In the genomic region with DNA sequence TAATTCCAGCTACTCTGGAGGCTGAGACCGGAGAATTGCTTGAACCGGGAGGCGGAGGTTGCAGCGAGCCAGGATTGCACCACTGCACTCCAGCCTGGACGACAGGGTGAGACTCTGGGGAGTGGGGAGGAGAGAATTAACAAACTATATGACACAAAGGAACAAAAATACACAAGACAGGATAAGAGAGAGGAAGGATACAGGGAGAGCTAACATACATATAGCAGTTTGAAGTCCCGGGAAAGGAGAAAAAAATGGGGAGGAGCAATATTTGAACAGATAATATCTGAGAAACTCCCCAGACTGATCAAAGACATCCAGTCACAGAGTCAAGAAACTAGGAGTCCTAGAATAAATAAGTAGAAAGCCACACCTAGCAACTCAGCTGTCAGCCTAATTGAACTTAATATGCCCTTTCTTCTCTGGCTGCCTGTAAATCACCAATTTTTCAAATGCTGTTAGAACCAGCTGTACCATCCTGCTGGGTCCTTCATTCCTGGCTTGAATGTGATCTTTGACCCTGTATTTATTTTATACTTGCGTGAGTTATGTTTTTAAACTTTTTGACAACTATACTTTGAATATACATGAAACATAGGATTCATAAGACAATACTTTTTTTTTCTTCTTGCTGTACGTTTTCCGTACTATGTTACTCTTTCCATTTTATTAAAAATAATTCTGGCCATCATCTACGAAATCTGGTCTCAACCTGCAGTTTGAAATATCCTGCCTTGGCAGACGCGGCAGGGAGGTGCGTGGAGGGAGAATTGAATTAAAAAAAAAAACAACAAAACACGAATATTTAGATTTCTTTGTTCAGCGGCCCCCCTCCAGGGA, we compare ENCODE assay signal across 10 cellular contexts. TPM values are rescaled to one million over a fixed set of nuclear protein-coding genes. Genes with fewer than 3 reads are reported as not detected.
A peak's percentile ranks its signal among the peaks of the same experiment; 100 is the strongest.
DNase-seq lines count a peak whose midpoint lies in the region; ATAC-seq and TF ChIP-seq lines count a peak whose summit lies in the region.
"Had no signal": no experiment of that assay in that cellular context is flagged by ENCODE, and none has a peak within 500 bp of the region (broad histone marks: within the 10 kb centered on the region; RNA-seq: fewer than 3 reads in every experiment).

No MANE protein-coding gene starts in this region.

- H3K79me1 ChIP-seq in neuronal stem cell (ENCODE audit: low read depth, low read length) = no peaks in the 10 kb centered on the region

- no peak overlapping the region for H3K27ac Mint-ChIP-seq in activated naive CD4-positive, alpha-beta T cell treated with anti-CD3 and anti-CD28 coated beads for 36 hours

- POLR2A ChIA-PET in AG04450 (lab: Yijun Ruan, JAX) = interaction anchor here (1.4 kb wide), 1 partner anchor 49 kb away, joined by 4 read pairs; no protein-coding TSS in a partner anchor

- H3K4ac ChIP-seq in neuronal stem cell (ENCODE audit: low read length) = no peak overlapping the region

- peak overlapping the region; percentile 68 for H3K4me3 ChIP-seq in AG04450 (ENCODE audit: low read depth, low read length)
- H3K4me3 ChIP-seq in neuronal stem cell (ENCODE audit: low read length in 2 of 2) = peak overlapping the region in 1 of 2 donors; percentile 38

- H3K4me3 Mint-ChIP-seq in activated naive CD4-positive, alpha-beta T cell treated with anti-CD3 and anti-CD28 coated beads for 36 hours = no peak overlapping the region

- CTCF ChIA-PET in AG04450 (lab: Charles Lee) = interaction anchor here (2.4 kb wide), 1 partner anchor 71 kb away, joined by 7 read pairs; the partner anchor contains the start of gene TTLL4
- CTCF ChIA-PET in activated naive CD4-positive, alpha-beta T cell treated with anti-CD3 and anti-CD28 coated beads for 36 hours (lab: Charles Lee) = interaction anchor here (0.6 kb wide), 1 partner anchor 896 kb away, joined by 3 read pairs; no protein-coding TSS in a partner anchor

- H3K9me3 ChIP-seq in AG04450 (ENCODE audit: control insufficient read depth, insufficient read depth, low read length) (peaks cover 16% of the 10 kb centered on the region), neuronal stem cell (replicated peaks in 1 of 2; ENCODE audit: control insufficient read depth in 2 of 2, insufficient read depth in 1 of 2, low read depth in 1 of 2, low read length in 2 of 2) (peaks cover 3 to 7% of the 10 kb centered on the region in 2 donors)

- H3K36me3 ChIP-seq in neuronal stem cell (replicated peaks in 1 of 2; ENCODE audit: control insufficient read depth in 2 of 2, insufficient read depth in 2 of 2, low read length in 2 of 2) = no peaks in the 10 kb centered on the region

- ATAC-seq in HG03095 (IDR thresholded peaks at IDR 0.05; ENCODE audit: unreplicated experiment) = no peak

- H3K4me2 ChIP-seq in neuronal stem cell (ENCODE audit: insufficient read depth, low read length, poor library complexity, severe bottlenecking) = peak overlapping the region; percentile 72

- H3K14ac ChIP-seq in neuronal stem cell (ENCODE audit: low read length) = no peak overlapping the region

- H2BK5ac ChIP-seq in neuronal stem cell (ENCODE audit: low read length) = no peak overlapping the region

- H2BK120ac ChIP-seq in neuronal stem cell (ENCODE audit: low read depth, low read length) = no peak overlapping the region

- H3K4me1 ChIP-seq in neuronal stem cell (ENCODE audit: control insufficient read depth in 2 of 2, insufficient read depth in 1 of 2, low read depth in 1 of 2, low read length in 2 of 2) = peaks cover 0 to 1% of the 10 kb centered on the region in 2 donors

- no peak overlapping the region for H2BK15ac ChIP-seq in neuronal stem cell (ENCODE audit: low read length)

- H3K23ac ChIP-seq in neuronal stem cell (ENCODE audit: low read depth, low read length, poor library complexity) = no peak overlapping the region

- no peak overlapping the region for H2AK5ac ChIP-seq in neuronal stem cell (ENCODE audit: low read depth, low read length)

- H3K9me3 Mint-ChIP-seq in activated naive CD4-positive, alpha-beta T cell treated with anti-CD3 and anti-CD28 coated beads for 36 hours = peaks cover 11% of the 10 kb centered on the region

- H3K36me3 Mint-ChIP-seq in activated naive CD4-positive, alpha-beta T cell treated with anti-CD3 and anti-CD28 coated beads for 36 hours (ENCODE audit: low read depth) = peaks cover 10% of the 10 kb centered on the region

- H3K27me3 ChIP-seq in AG04450 (ENCODE audit: control insufficient read depth, insufficient read depth, low read length) (no peaks in the 10 kb centered on the region), neuronal stem cell (ENCODE audit: control insufficient read depth in 3 of 3, insufficient read depth in 3 of 3, low read depth in 1 of 3, low read length in 3 of 3) (peaks cover 4 to 30% (median 10%) of the 10 kb centered on the region in 3 experiments)

- DNase-seq in AG04450 (ENCODE audit: low read depth, low spot score) (no peak), NCI-H2227 treated with DMSO at 0.1 percent for 48 hours (lab: John Stamatoyannopoulos, UW) (peak; percentile 20), fibroblast of peridontal ligament (ENCODE audit: extremely low read depth) (peak; percentile 5), neuronal stem cell (ENCODE audit: low spot score) (no peak), germinal center (ENCODE audit: low spot score) (no peak)
- DNase-seq in activated naive CD4-positive, alpha-beta T cell treated with anti-CD3 and anti-CD28 coated beads for 36 hours = no peak
- no peak for DNase-seq in stimulated activated CD8-positive, alpha-beta memory T cell treated with anti-CD3 and anti-CD28 coated beads, Interleukin-4, amount 100 ng/mL, for 48 hours

- no peak overlapping the region for H3K18ac ChIP-seq in neuronal stem cell (ENCODE audit: low read length)

- peaks cover 40% of the 10 kb centered on the region for H3K27me3 Mint-ChIP-seq in activated naive CD4-positive, alpha-beta T cell treated with anti-CD3 and anti-CD28 coated beads for 36 hours (ENCODE audit: low read depth)

- WGBS in neuronal stem cell (ENCODE audit: extremely low coverage in 2 of 2, insufficient read length in 2 of 2, insufficient replicate concordance in 1 of 2), 2 donors = no CpG with 5 or more reads among the region's 15 CpGs

- no peak for TF ChIP-seq CTCF in AG04450 (IDR thresholded peaks at IDR 0.05; ENCODE audit: low read depth, low read length)

- peak overlapping the region; percentile 82 for H2AFZ ChIP-seq in neuronal stem cell (ENCODE audit: low read length)

- H2BK12ac ChIP-seq in neuronal stem cell (ENCODE audit: low read length) = no peak overlapping the region

- no peak overlapping the region for H3K9ac ChIP-seq in neuronal stem cell (ENCODE audit: low read depth, low read length, poor library complexity)

- peaks cover 3% of the 10 kb centered on the region for H3K4me1 Mint-ChIP-seq in activated naive CD4-positive, alpha-beta T cell treated with anti-CD3 and anti-CD28 coated beads for 36 hours (ENCODE audit: low read depth)

- H4K91ac ChIP-seq in neuronal stem cell (ENCODE audit: low read depth, low read length, poor library complexity) = no peak overlapping the region

- intact Hi-C loops in activated naive CD4-positive, alpha-beta T cell treated with anti-CD3 and anti-CD28 coated beads for 36 hours (cut with micrococcal nuclease) = no loop called here

- peak overlapping the region; percentile 68 for H4K8ac ChIP-seq in neuronal stem cell (ENCODE audit: low read depth, low read length)

- no peak overlapping the region for H3K27ac ChIP-seq in AG04450 (ENCODE audit: low read depth, low read length)
- H3K27ac ChIP-seq in neuronal stem cell (replicated peaks; ENCODE audit: low read length) = no peak overlapping the region
- H3K27ac ChIP-seq: HL-60 had no signal

RNA-seq across cellular contexts. Expression of gene CYP27A1, which starts 0.9 kb away (rescaled TPM):
- polyA plus RNA-seq in AG04450 (2011; rRNA removed) = 25.6 and 31.0 TPM in 2 replicates
- polyA minus RNA-seq in AG04450 (2011; rRNA and poly(A)+ RNA removed) = 12.6 and 17.7 TPM in 2 replicates
- polyA plus RNA-seq in neuronal stem cell (2013, experiment 1 of 2) = 0.99 TPM
- polyA plus RNA-seq in neuronal stem cell (2013, experiment 2 of 2) = 0.84 TPM
- not detected for total RNA-seq in activated naive CD4-positive, alpha-beta T cell treated with anti-CD3 and anti-CD28 coated beads for 36 hours

RNA-seq across cellular contexts. Expression of gene PRKAG3, which starts 50.5 kb away (rescaled TPM):
- not detected in 2 replicates for polyA plus RNA-seq in AG04450 (2011; rRNA removed)
- polyA minus RNA-seq in AG04450 (2011; rRNA and poly(A)+ RNA removed) = not detected in 2 replicates
- not detected for polyA plus RNA-seq in neuronal stem cell (2013, experiment 1 of 2)
- polyA plus RNA-seq in neuronal stem cell (2013, experiment 2 of 2) = not detected
- not detected for total RNA-seq in activated naive CD4-positive, alpha-beta T cell treated with anti-CD3 and anti-CD28 coated beads for 36 hours
- total RNA-seq: T-helper 2 cell treated with Interferon-gamma antibody and Interleukin-4, amounts not matched to agents 100 ng/mL and 5 ng/mL, for 36 hours had no signal

Comparison
In these comparisons a context has a peak if more than half of its experiments do, and no peak if none do; other contexts are left out.
1. DNase-seq: peak in NCI-H2227 treated with DMSO at 0.1 percent for 48 hours (single experiment) and fibroblast of peridontal ligament (single experiment); none in AG04450 (single experiment), neuronal stem cell (single experiment), activated naive CD4-positive, alpha-beta T cell treated with anti-CD3 and anti-CD28 coated beads for 36 hours (single experiment), germinal center (single experiment) and stimulated activated CD8-positive, alpha-beta memory T cell treated with anti-CD3 and anti-CD28 coated beads, Interleukin-4, amount 100 ng/mL, for 48 hours (single experiment).